Comparison of ENCODE assay signal across 24 cellular contexts in genomic region chr1:14653461-14653960, GRCh38.
"Had no signal": no experiment of that assay in that cellular context is flagged by ENCODE, and none has a peak within 500 bp of the region (broad histone marks: within the 10 kb centered on the region; RNA-seq: fewer than 3 reads in every experiment).

No MANE protein-coding gene starts in this region.

- DNase-seq: activated CD4-positive, alpha-beta T cell treated with anti-CD3 and anti-CD28 coated beads, Interleukin-2, amount 10 ng/mL, durations not matched to agents 7 days and 5 days; activated CD4-positive, CD25-positive, alpha-beta regulatory T cell treated with anti-CD3 and anti-CD28 coated beads, Interleukin-2, amount 50 U/mL, for 72 hours; activated CD8-positive, alpha-beta memory T cell treated with anti-CD3 and anti-CD28 coated beads, Interleukin-2, amount 10 ng/mL, durations not matched to agents 7 days and 5 days; activated CD8-positive, alpha-beta T cell treated with anti-CD3 and anti-CD28 coated beads for 36 hours; activated gamma-delta T cell treated with Interleukin-2 at 50 U/mL for 16 hours; activated T-cell treated with anti-CD3 and anti-CD28 coated beads for 4 hours; anterior cingulate cortex; brain microvascular endothelial cell; central memory CD4-positive, alpha-beta T cell; dorsolateral prefrontal cortex; effector memory CD8-positive, alpha-beta T cell; foreskin melanocyte; kidney; naive thymus-derived CD4-positive, alpha-beta T cell; retina; sigmoid colon; stimulated activated CD4-positive, alpha-beta T cell treated with anti-CD3 and anti-CD28 coated beads, Interleukin-4, amount 100 ng/mL, for 1 hour; stimulated activated naive CD4-positive, alpha-beta T cell; WERI-Rb-1 had no signal

- H3K4me3 ChIP-seq: dorsolateral prefrontal cortex, esophagus muscularis mucosa, lung, sigmoid colon, smooth muscle cell, thoracic aorta, upper lobe of left lung had no signal
